ENCODE assay signal across 8 cellular contexts in genomic region chr17:15981208-15981607, GRCh38. TPM values are rescaled to one million over a fixed set of nuclear protein-coding genes. Genes with fewer than 3 reads are reported as not detected.
A peak's percentile ranks its signal among the peaks of the same experiment; 100 is the strongest.
DNase-seq lines count a peak whose midpoint lies in the region; ATAC-seq, FAIRE-seq and TF ChIP-seq lines count a peak whose summit lies in the region.

No MANE protein-coding gene starts in this region.

- intact Hi-C loops in sciatic nerve (cut with DNase I): no loop called here

- peaks cover 2% of the 10 kb centered on the region for H3K9me1 ChIP-seq in keratinocyte (ENCODE audit: control insufficient read depth, extremely low read depth, insufficient read depth, low read length)

- dilution Hi-C loops in keratinocyte (cut with MboI; ENCODE audit: extremely low pct_ligation_motif_present, low sequenced_read_pairs): no loop called here

- peak; percentile 42 for DNase-seq in NCI-H226
- DNase-seq in keratinocyte (ENCODE audit: low read depth, low spot score): no peak
- DNase-seq in NCI-H1092 (lab: John Stamatoyannopoulos, UW): no peak
- DNase-seq in sciatic nerve (ENCODE audit: low spot score): no peak
- no peak for DNase-seq in HK-2 (ENCODE audit: unreplicated experiment)

- H3K79me2 ChIP-seq in keratinocyte (ENCODE audit: control insufficient read depth, insufficient read depth, low read length): peaks cover 15% of the 10 kb centered on the region

- H3K9ac ChIP-seq in keratinocyte (ENCODE audit: control insufficient read depth, extremely low read depth, insufficient read depth, low read length): no peak overlapping the region

- peak overlapping the region; percentile 32 for H3K27ac ChIP-seq in keratinocyte (ENCODE audit: control insufficient read depth, insufficient read depth, low read length)

- no peaks in the 10 kb centered on the region for H3K27me3 ChIP-seq in keratinocyte (ENCODE audit: control insufficient read depth, extremely low read depth, insufficient read depth, low read length)

- H3K9me3 ChIP-seq in keratinocyte (ENCODE audit: control insufficient read depth, low read depth, low read length): no peaks in the 10 kb centered on the region

- peaks cover 32% of the 10 kb centered on the region for H3K4me1 ChIP-seq in keratinocyte (ENCODE audit: control insufficient read depth, extremely low read depth, insufficient read depth, low read length)

- no peak overlapping the region for H3K4me3 ChIP-seq in keratinocyte (ENCODE audit: control insufficient read depth in 2 of 3, extremely low read depth in 1 of 3, insufficient read depth in 2 of 3, low read depth in 1 of 3, low read length in 3 of 3)

- FAIRE-seq in keratinocyte (lab: Jason Lieb, UNC): no peak

- H2AFZ ChIP-seq in keratinocyte (ENCODE audit: control insufficient read depth, low read length): no peak overlapping the region

- H3K36me3 ChIP-seq in keratinocyte (ENCODE audit: control insufficient read depth in 2 of 2, extremely low read depth in 1 of 2, insufficient read depth in 2 of 2, low read length in 2 of 2): peaks cover 16 to 43% of the 10 kb centered on the region in 2 experiments

- H4K20me1 ChIP-seq in keratinocyte (ENCODE audit: control insufficient read depth, extremely low read depth, insufficient read depth, low read length): no peaks in the 10 kb centered on the region

- H3K4me2 ChIP-seq in keratinocyte (ENCODE audit: control insufficient read depth, extremely low read depth, insufficient read depth, low read depth, low read length): peak overlapping the region; percentile 23

- ATAC-seq in GM18508 (IDR thresholded peaks at IDR 0.05; ENCODE audit: insufficient read depth, unreplicated experiment) (peak; percentile 65), GM21723 (IDR thresholded peaks at IDR 0.05; ENCODE audit: unreplicated experiment) (peak; percentile 93), sciatic nerve (no peak), HG02588 (IDR thresholded peaks at IDR 0.05; ENCODE audit: unreplicated experiment) (no peak)

- no peak for TF ChIP-seq CTCF in keratinocyte (optimal IDR thresholded peaks at IDR 0.05 in 1 of 3, IDR thresholded peaks at IDR 0.05 in 1 of 3, conservative IDR thresholded peaks at IDR 0.05 in 1 of 3; ENCODE audit: extremely low read depth in 1 of 3, insufficient read depth in 2 of 3, low read length in 3 of 3)

RNA-seq across cellular contexts. Expression of gene ZSWIM7, which starts 18.3 kb away (rescaled TPM):
- 41.9 to 47.1 TPM (median 43.4 TPM) in 3 replicates for polyA plus RNA-seq in keratinocyte
- 49.8 TPM for polyA plus RNA-seq in keratinocyte (2011; ENCODE audit: low read depth)
- 34.4 and 47.7 TPM in 2 replicates for polyA plus RNA-seq in keratinocyte (2011; cell fraction: cytosol; rRNA removed)
- 20.4 and 25.9 TPM in 2 replicates for polyA plus RNA-seq in keratinocyte (2011; cell fraction: nucleus; rRNA removed)
- 21.6 and 37.5 TPM in 2 replicates for polyA plus RNA-seq in keratinocyte (2012; ENCODE audit: low replicate concordance)
- polyA minus RNA-seq in keratinocyte: 7.3 to 20.1 TPM (median 19.1 TPM) in 3 replicates
- polyA minus RNA-seq in keratinocyte (2011; cell fraction: cytosol; rRNA and poly(A)+ RNA removed): 31.7 TPM
- 1.5 and 6.3 TPM in 2 replicates for polyA minus RNA-seq in keratinocyte (2011; cell fraction: nucleus; rRNA and poly(A)+ RNA removed)
- total RNA-seq in sciatic nerve: 19.3 TPM

RNA-seq across cellular contexts. Expression of gene TTC19, which starts 18.4 kb away (rescaled TPM):
- polyA plus RNA-seq in keratinocyte: 7.1 to 14.3 TPM (median 8.3 TPM) in 3 replicates
- polyA plus RNA-seq in keratinocyte (2011; ENCODE audit: low read depth): 21.4 TPM
- 10.2 and 12.3 TPM in 2 replicates for polyA plus RNA-seq in keratinocyte (2011; cell fraction: cytosol; rRNA removed)
- 23.6 and 25.3 TPM in 2 replicates for polyA plus RNA-seq in keratinocyte (2011; cell fraction: nucleus; rRNA removed)
- 24.5 and 29.2 TPM in 2 replicates for polyA plus RNA-seq in keratinocyte (2012; ENCODE audit: low replicate concordance)
- polyA minus RNA-seq in keratinocyte: 3.9 to 16.3 TPM (median 9.0 TPM) in 3 replicates
- 13.4 TPM for polyA minus RNA-seq in keratinocyte (2011; cell fraction: cytosol; rRNA and poly(A)+ RNA removed)
- polyA minus RNA-seq in keratinocyte (2011; cell fraction: nucleus; rRNA and poly(A)+ RNA removed): 25.6 and 29.1 TPM in 2 replicates
- 32.9 TPM for total RNA-seq in sciatic nerve

RNA-seq across cellular contexts. Expression of gene ADORA2B, which starts 36.3 kb away (rescaled TPM):
- 43.8 to 50.0 TPM (median 47.1 TPM) in 3 replicates for polyA plus RNA-seq in keratinocyte
- 3.1 TPM for polyA plus RNA-seq in keratinocyte (2011; ENCODE audit: low read depth)
- 29.8 and 33.5 TPM in 2 replicates for polyA plus RNA-seq in keratinocyte (2011; cell fraction: cytosol; rRNA removed)
- polyA plus RNA-seq in keratinocyte (2011; cell fraction: nucleus; rRNA removed): 49.0 and 54.2 TPM in 2 replicates
- polyA plus RNA-seq in keratinocyte (2012; ENCODE audit: low replicate concordance): 12.0 and 33.5 TPM in 2 replicates
- polyA minus RNA-seq in keratinocyte: 32.3 to 42.4 TPM (median 41.9 TPM) in 3 replicates
- 39.5 TPM for polyA minus RNA-seq in keratinocyte (2011; cell fraction: cytosol; rRNA and poly(A)+ RNA removed)
- polyA minus RNA-seq in keratinocyte (2011; cell fraction: nucleus; rRNA and poly(A)+ RNA removed): 32.8 and 46.5 TPM in 2 replicates
- total RNA-seq in sciatic nerve: 0.67 TPM

Comparison
In these comparisons a context has a peak if more than half of its experiments do, and no peak if none do; other contexts are left out.
1. ATAC-seq: peak in GM18508 (single experiment) and GM21723 (single experiment); none in sciatic nerve (single experiment) and HG02588 (single experiment).